ENCODE assay signal across 9 cellular contexts in genomic region chr12:1692221-1692620, GRCh38. TPM values are rescaled to one million over a fixed set of nuclear protein-coding genes. Genes with fewer than 3 reads are reported as not detected.
A peak's percentile ranks its signal among the peaks of the same experiment; 100 is the strongest.
DNase-seq lines count a peak whose midpoint lies in the region; ATAC-seq lines count a peak whose summit lies in the region.
"Had no signal": no experiment of that assay in that cellular context is flagged by ENCODE, and none has a peak within 500 bp of the region (broad histone marks: within the 10 kb centered on the region; RNA-seq: fewer than 3 reads in every experiment).

No MANE protein-coding gene starts in this region.

- CTCF ChIA-PET in CD8-positive, alpha-beta memory T cell (lab: Charles Lee) = interaction anchor here (3.5 kb wide), 1 partner anchor 248 kb away, joined by 10 read pairs; no protein-coding TSS in a partner anchor

- peaks cover 20% of the 10 kb centered on the region for H3K4me1 ChIP-seq in CD8-positive, alpha-beta memory T cell (ENCODE audit: insufficient read depth, low read length)
- peaks cover 14% of the 10 kb centered on the region for H3K4me1 ChIP-seq in neuron (ENCODE audit: insufficient read depth, low read length)

- no peaks in the 10 kb centered on the region for H3K36me3 ChIP-seq in CD8-positive, alpha-beta memory T cell (ENCODE audit: insufficient read depth, low read length)
- H3K36me3 ChIP-seq in MG63 = peaks cover 21% of the 10 kb centered on the region
- no peaks in the 10 kb centered on the region for H3K36me3 ChIP-seq in neuron (ENCODE audit: insufficient read depth, low read length)

- no peak overlapping the region for H2AFZ ChIP-seq in neuron (ENCODE audit: low read depth, low read length)

- H3K27ac Mint-ChIP-seq in CD8-positive, alpha-beta memory T cell = peak overlapping the region in 6 of 8 donors; percentile 91 to 99 (median 94)
- peak overlapping the region; percentile 95 for H3K27ac Mint-ChIP-seq in dendritic cell treated with granulocyte-macrophage colony-stimulating factor and Interleukin-4, amounts not matched to agents 40 ng/mL and 50 ng/mL, for 4 days

- H3K4me3 Mint-ChIP-seq in CD8-positive, alpha-beta memory T cell = peak overlapping the region; percentile 87 to 98 (median 90)
- H3K4me3 Mint-ChIP-seq in dendritic cell treated with granulocyte-macrophage colony-stimulating factor and Interleukin-4, amounts not matched to agents 40 ng/mL and 50 ng/mL, for 4 days = peak overlapping the region; percentile 96

- no peaks in the 10 kb centered on the region for H3K9me3 Mint-ChIP-seq in CD8-positive, alpha-beta memory T cell
- H3K9me3 Mint-ChIP-seq in dendritic cell treated with granulocyte-macrophage colony-stimulating factor and Interleukin-4, amounts not matched to agents 40 ng/mL and 50 ng/mL, for 4 days = no peaks in the 10 kb centered on the region

- H3K27me3 Mint-ChIP-seq in CD8-positive, alpha-beta memory T cell = peaks cover 0 to 2% of the 10 kb centered on the region in 2 donors
- H3K27me3 Mint-ChIP-seq in dendritic cell treated with granulocyte-macrophage colony-stimulating factor and Interleukin-4, amounts not matched to agents 40 ng/mL and 50 ng/mL, for 4 days = no peaks in the 10 kb centered on the region

- H3K4me1 Mint-ChIP-seq in CD8-positive, alpha-beta memory T cell = peaks cover 54 to 64% (median 62%) of the 10 kb centered on the region in 3 donors
- peaks cover 43% of the 10 kb centered on the region for H3K4me1 Mint-ChIP-seq in dendritic cell treated with granulocyte-macrophage colony-stimulating factor and Interleukin-4, amounts not matched to agents 40 ng/mL and 50 ng/mL, for 4 days (ENCODE audit: low read depth)

- POLR2A ChIA-PET in CD8-positive, alpha-beta memory T cell (lab: Charles Lee) = interaction anchor here (1.0 to 1.4 kb wide), 2 partner anchors 11 to 26 kb away, joined by 4 to 6 read pairs; no protein-coding TSS in a partner anchor

- H3K27me3 ChIP-seq in CD8-positive, alpha-beta memory T cell (ENCODE audit: insufficient read depth, low read length, poor library complexity, severe bottlenecking) = no peaks in the 10 kb centered on the region
- H3K27me3 ChIP-seq in MG63 (no peaks in the 10 kb centered on the region), neuron (ENCODE audit: insufficient read depth, low read length) (no peaks in the 10 kb centered on the region)

- no peaks in the 10 kb centered on the region for H3K9me3 ChIP-seq in CD8-positive, alpha-beta memory T cell (ENCODE audit: low read length)
- no peaks in the 10 kb centered on the region for H3K9me3 ChIP-seq in MG63
- H3K9me3 ChIP-seq in neuron (ENCODE audit: low read length) = no peaks in the 10 kb centered on the region

- H3K36me3 Mint-ChIP-seq in CD8-positive, alpha-beta memory T cell = peaks cover 0 to 22% (median 4%) of the 10 kb centered on the region in 3 donors
- peaks cover 7% of the 10 kb centered on the region for H3K36me3 Mint-ChIP-seq in dendritic cell treated with granulocyte-macrophage colony-stimulating factor and Interleukin-4, amounts not matched to agents 40 ng/mL and 50 ng/mL, for 4 days (ENCODE audit: low read depth)

- H3K27ac ChIP-seq in CD8-positive, alpha-beta memory T cell (ENCODE audit: low read depth, low read length) = peak overlapping the region; percentile 84

- ATAC-seq in GM21367 (IDR thresholded peaks at IDR 0.05; ENCODE audit: unreplicated experiment) (no peak), HG03280 (IDR thresholded peaks at IDR 0.05; ENCODE audit: unreplicated experiment) (no peak)

- no peak for DNase-seq in CD8-positive, alpha-beta memory T cell
- DNase-seq in MG63 = no peak
- DNase-seq in head of caudate nucleus = no peak
- no peak for DNase-seq in hepatic stellate cell (ENCODE audit: low spot score)
- DNase-seq: NCI-H510A had no signal

- no peak overlapping the region for H3K4me3 ChIP-seq in CD8-positive, alpha-beta memory T cell (ENCODE audit: low read length)
- H3K4me3 ChIP-seq in MG63 (peak overlapping the region; percentile 94), neuron (ENCODE audit: low read length) (peak overlapping the region; percentile 64)

- intact Hi-C loops in dendritic cell treated with granulocyte-macrophage colony-stimulating factor and Interleukin-4, amounts not matched to agents 40 ng/mL and 50 ng/mL, for 4 days (cut with micrococcal nuclease) = no loop called here
- intact Hi-C loops in head of caudate nucleus (cut with DNase I) = loop anchor here (5.0 kb wide), 2 partner anchors 40 to 100 kb away; no protein-coding TSS in a partner anchor

RNA-seq across cellular contexts. Expression of gene ADIPOR2, which starts 1.4 kb away (rescaled TPM):
- 10 to 100 TPM; 54.1 to 63.9 TPM for total RNA-seq in CD8-positive, alpha-beta memory T cell
- 2.4 TPM for polyA plus RNA-seq in CD8-positive, alpha-beta memory T cell
- total RNA-seq in MG63 (2014; rRNA removed; shearing (Covaris generic); ENCODE audit: low replicate concordance) = 41.6 and 50.4 TPM in 2 replicates
